Comparison of ENCODE assay signal across 1 cellular context in the genomic region with DNA sequence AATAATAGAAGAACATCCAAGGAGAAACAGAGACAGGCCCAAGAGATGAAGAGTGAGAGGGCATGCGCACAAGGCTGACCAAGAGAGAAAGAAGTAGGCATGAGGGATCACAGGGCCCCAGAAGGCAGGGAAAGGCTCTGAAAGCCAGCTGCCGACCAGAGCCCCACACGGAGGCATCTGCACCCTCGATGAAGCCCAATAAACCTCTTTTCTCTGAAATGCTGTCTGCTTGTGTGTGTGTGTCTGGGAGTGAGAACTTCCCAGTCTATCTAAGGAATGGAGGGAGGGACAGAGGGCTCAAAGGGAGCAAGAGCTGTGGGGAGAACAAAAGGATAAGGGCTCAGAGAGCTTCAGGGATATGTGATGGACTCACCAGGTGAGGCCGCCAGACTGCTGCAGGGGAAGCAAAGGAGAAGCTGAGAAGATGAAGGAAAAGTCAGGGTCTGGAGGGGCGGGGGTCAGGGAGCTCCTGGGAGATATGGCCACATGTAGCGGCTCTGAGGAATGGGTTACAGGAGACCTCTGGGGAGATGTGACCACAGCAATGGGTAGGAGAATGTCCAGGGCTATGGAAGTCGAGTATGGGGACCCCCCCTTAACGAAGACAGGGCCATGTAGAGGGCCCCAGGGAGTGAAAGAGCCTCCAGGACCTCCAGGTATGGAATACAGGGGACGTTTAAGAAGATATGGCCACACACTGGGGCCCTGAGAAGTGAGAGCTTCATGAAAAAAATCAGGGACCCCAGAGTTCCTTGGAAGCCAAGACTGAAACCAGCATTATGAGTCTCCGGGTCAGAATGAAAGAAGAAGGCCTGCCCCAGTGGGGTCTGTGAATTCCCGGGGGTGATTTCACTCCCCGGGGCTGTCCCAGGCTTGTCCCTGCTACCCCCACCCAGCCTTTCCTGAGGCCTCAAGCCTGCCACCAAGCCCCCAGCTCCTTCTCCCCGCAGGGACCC.
TF ChIP-seq lines count a peak whose summit lies in the region.

No MANE protein-coding gene starts in this region.

TF ChIP-seq in H1, 55 proteins besides CTCF, POLR2A, EP300 and RAD21:
- no peak for TF ChIP-seq TAF7 (optimal IDR thresholded peaks at IDR 0.05; ENCODE audit: borderline replicate concordance, low read depth, low read length)
- no peak for TF ChIP-seq HDAC2 (IDR thresholded peaks at IDR 0.05; ENCODE audit: borderline replicate concordance in 1 of 2, low read depth in 2 of 2, low read length in 2 of 2)
- TF ChIP-seq TEAD4 (IDR thresholded peaks at IDR 0.05; ENCODE audit: low read depth, low read length) = no peak
- no peak for TF ChIP-seq KDM5A (IDR thresholded peaks at IDR 0.05; ENCODE audit: low read length)
- no peak for TF ChIP-seq POLR2AphosphoS5 (IDR thresholded peaks at IDR 0.05; ENCODE audit: low read depth, low read length)
- TF ChIP-seq RBBP5 (IDR thresholded peaks at IDR 0.05; ENCODE audit: borderline replicate concordance, low read depth, low read length) = no peak
- TF ChIP-seq FOSL1 (IDR thresholded peaks at IDR 0.05; ENCODE audit: insufficient read depth, low read depth, low read length) = no peak
